In genomic region chr16:15886078-15886477, GRCh38 we compare ENCODE assay signal across 15 cellular contexts. TPM values are rescaled to one million over a fixed set of nuclear protein-coding genes. Genes with fewer than 3 reads are reported as not detected.
A peak's percentile ranks its signal among the peaks of the same experiment; 100 is the strongest.
DNase-seq lines count a peak whose midpoint lies in the region; ATAC-seq, FAIRE-seq and TF ChIP-seq lines count a peak whose summit lies in the region.
"Had no signal": no experiment of that assay in that cellular context is flagged by ENCODE, and none has a peak within 500 bp of the region (broad histone marks: within the 10 kb centered on the region; RNA-seq: fewer than 3 reads in every experiment).

No MANE protein-coding gene starts in this region.

- no peaks in the 10 kb centered on the region for H3K9me2 ChIP-seq in PC-3 (replicated peaks; ENCODE audit: low read length)

- peak overlapping the region; percentile 0 for H3K4me3 Mint-ChIP-seq in activated T-cell treated with anti-CD3 and anti-CD28 coated beads, Interleukin-2, amount 50 U/mL, for 24 hours
- no peak overlapping the region for H3K4me3 Mint-ChIP-seq in stimulated activated effector memory CD8-positive, alpha-beta T cell treated with anti-CD3 and anti-CD28 coated beads, Interleukin-12 subunit alpha, Interleukin-12 subunit beta, amount 100 ng/mL, for 72 hours

- CTCF ChIA-PET in PC-3 (lab: Charles Lee) = no interaction called here

- H3K9ac ChIP-seq in PC-3 (ENCODE audit: low read length) = no peak overlapping the region

- no TSS peak for BruUV-seq in PC-3 (replicated peaks; lab: Mats Ljungman, UMichigan)

- FAIRE-seq in frontal cortex (lab: Jason Lieb, UNC) = no peak

- TF ChIP-seq CTCF in PC-3 (conservative IDR thresholded peaks at IDR 0.05; ENCODE audit: low read depth, low read length) = no peak

- POLR2A ChIA-PET in PC-3 (lab: Charles Lee; ENCODE audit: unreplicated experiment) = no interaction called here

- peak overlapping the region; percentile 15 for H3K27ac Mint-ChIP-seq in activated T-cell treated with anti-CD3 and anti-CD28 coated beads, Interleukin-2, amount 50 U/mL, for 24 hours
- H3K27ac Mint-ChIP-seq in stimulated activated effector memory CD8-positive, alpha-beta T cell treated with anti-CD3 and anti-CD28 coated beads, Interleukin-12 subunit alpha, Interleukin-12 subunit beta, amount 100 ng/mL, for 72 hours = peak overlapping the region; percentile 6

- no peak for DNase-seq in activated T-cell treated with anti-CD3 and anti-CD28 coated beads, Interleukin-2, amount 50 U/mL, for 24 hours
- no peak for DNase-seq in activated T-cell treated with anti-CD3 and anti-CD28 coated beads, Interleukin-2, amount 50 U/mL, for 1 hour
- no peak for DNase-seq in PC-3
- no peak for DNase-seq in erythroblast (lab: John Stamatoyannopoulos, UW)
- no peak for DNase-seq in stimulated activated effector memory CD8-positive, alpha-beta T cell treated with anti-CD3 and anti-CD28 coated beads, Interleukin-12 subunit alpha, Interleukin-12 subunit beta, amount 100 ng/mL, for 72 hours (ENCODE audit: low spot score in 2 of 2)
- DNase-seq in A172 (ENCODE audit: low spot score) = no peak
- DNase-seq in frontal cortex (ENCODE audit: low spot score in 2 of 2) = no peak
- DNase-seq: activated CD4-positive, alpha-beta T cell treated with anti-CD3 and anti-CD28 coated beads for 48 hours; DMS79 treated with DMSO at 0.1 percent for 48 hours; hippocampal formation; left ventricle myocardium inferior; nucleus accumbens; SW 1271; thyroid gland had no signal

- peaks cover 15% of the 10 kb centered on the region; the same call in 1 of the 2 replicates for H3K36me3 ChIP-seq in PC-3 (ENCODE audit: low read depth, low read length)

- H3K9me3 Mint-ChIP-seq in activated T-cell treated with anti-CD3 and anti-CD28 coated beads, Interleukin-2, amount 50 U/mL, for 24 hours = no peaks in the 10 kb centered on the region
- no peaks in the 10 kb centered on the region for H3K9me3 Mint-ChIP-seq in stimulated activated effector memory CD8-positive, alpha-beta T cell treated with anti-CD3 and anti-CD28 coated beads, Interleukin-12 subunit alpha, Interleukin-12 subunit beta, amount 100 ng/mL, for 72 hours

- H3F3A ChIP-seq in PC-3 (ENCODE audit: low read length, unreplicated experiment) = no peaks in the 10 kb centered on the region

- peak; percentile 28 for TF ChIP-seq POLR2A in erythroblast (IDR thresholded peaks at IDR 0.05; ENCODE audit: low read length)

- peak overlapping the region; percentile 20; the same call in 1 of the 2 replicates for H3K4me2 ChIP-seq in PC-3 (ENCODE audit: low read length)

- H3K4me1 ChIP-seq in PC-3 (ENCODE audit: insufficient read depth, low read length) = peaks cover 12% of the 10 kb centered on the region

- no peaks in the 10 kb centered on the region for H4K20me1 ChIP-seq in PC-3 (ENCODE audit: low read length)

- no peak overlapping the region for H2AFZ ChIP-seq in PC-3 (ENCODE audit: low read length)

- peaks cover 39% of the 10 kb centered on the region for H3K4me1 Mint-ChIP-seq in activated T-cell treated with anti-CD3 and anti-CD28 coated beads, Interleukin-2, amount 50 U/mL, for 24 hours (ENCODE audit: low read depth)
- peaks cover 29% of the 10 kb centered on the region for H3K4me1 Mint-ChIP-seq in stimulated activated effector memory CD8-positive, alpha-beta T cell treated with anti-CD3 and anti-CD28 coated beads, Interleukin-12 subunit alpha, Interleukin-12 subunit beta, amount 100 ng/mL, for 72 hours

- no peaks in the 10 kb centered on the region for H3K27me3 ChIP-seq in PC-3 (ENCODE audit: low read length)
- H3K27me3 ChIP-seq: thyroid gland had no signal

- peaks cover 50% of the 10 kb centered on the region for H3K36me3 Mint-ChIP-seq in activated T-cell treated with anti-CD3 and anti-CD28 coated beads, Interleukin-2, amount 50 U/mL, for 24 hours (ENCODE audit: low read depth)
- H3K36me3 Mint-ChIP-seq in stimulated activated effector memory CD8-positive, alpha-beta T cell treated with anti-CD3 and anti-CD28 coated beads, Interleukin-12 subunit alpha, Interleukin-12 subunit beta, amount 100 ng/mL, for 72 hours = peaks cover 42% of the 10 kb centered on the region

- ATAC-seq in PC-3 (no peak), HG02970 (IDR thresholded peaks at IDR 0.05; ENCODE audit: low FRiP score, unreplicated experiment) (no peak)
- no peak for ATAC-seq in stimulated activated effector memory CD8-positive, alpha-beta T cell treated with anti-CD3 and anti-CD28 coated beads, Interleukin-12 subunit alpha, Interleukin-12 subunit beta, amount 100 ng/mL, for 72 hours

- intact Hi-C loops in PC-3 (cut with micrococcal nuclease) = no loop called here

- no peak overlapping the region for H3K27ac ChIP-seq in PC-3 (ENCODE audit: low read length)
- H3K27ac ChIP-seq: left ventricle myocardium inferior, thyroid gland had no signal

- H3K4me3 ChIP-seq in PC-3 (ENCODE audit: low read length) = no peak overlapping the region
- H3K4me3 ChIP-seq: left ventricle myocardium inferior, thyroid gland had no signal

- H3K9me3 ChIP-seq in PC-3 (ENCODE audit: low read length) = no peaks in the 10 kb centered on the region
- H3K9me3 ChIP-seq: left ventricle myocardium inferior, thyroid gland had no signal

- H3K79me2 ChIP-seq in PC-3 (ENCODE audit: low read length) = peaks cover 62% of the 10 kb centered on the region

- H3K27me3 Mint-ChIP-seq in activated T-cell treated with anti-CD3 and anti-CD28 coated beads, Interleukin-2, amount 50 U/mL, for 24 hours = no peaks in the 10 kb centered on the region

RNA-seq across cellular contexts. Expression of gene CEP20, which starts 2.3 kb away (rescaled TPM):
- total RNA-seq in PC-3 (2014; rRNA removed) = 25.9 and 37.0 TPM in 2 replicates
- total RNA-seq in A172 (2014; rRNA removed; shearing (Covaris generic)) = 130 and 138 TPM in 2 replicates
- total RNA-seq in frontal cortex = 44.8 TPM

RNA-seq across cellular contexts. Expression of gene MYH11, which starts 29.2 kb away (rescaled TPM):
- total RNA-seq in PC-3 (2014; rRNA removed) (not detected in 2 replicates), frontal cortex (1.2 TPM)
- total RNA-seq in A172 (2014; rRNA removed; shearing (Covaris generic)) = not detected in 2 replicates
